In genomic region chr20:21397341-21398108, GRCh38 we compare ENCODE assay signal across 8 cellular contexts. TPM values are rescaled to one million over a fixed set of nuclear protein-coding genes. Genes with fewer than 3 reads are reported as not detected.
DNase-seq lines count a peak whose midpoint lies in the region; ATAC-seq lines count a peak whose summit lies in the region.

NKX2-4 (minus strand) TSS chr20:21397526; CDS start chr20:21397399, 127 bp downstream.

- no peaks in the 10 kb centered on the region for H3K36me3 ChIP-seq in iPS-15b (ENCODE audit: control insufficient read depth, insufficient read depth, low read length)

- peak within 1 kb of the TSS; percentile 54 for H3K4me3 Mint-ChIP-seq in T-helper 2 cell treated with Interferon-gamma antibody and Interleukin-4, amounts not matched to agents 5 μg/mL and 100 μg/mL, for 36 hours
- peak within 1 kb of the TSS; percentile 66 to 72 for H3K4me3 Mint-ChIP-seq in stimulated activated naive CD8-positive, alpha-beta T cell treated with anti-CD3 and anti-CD28 coated beads, Interleukin-15, amount 100 ng/mL, for 72 hours

- H3K27me3 Mint-ChIP-seq in T-helper 2 cell treated with Interferon-gamma antibody and Interleukin-4, amounts not matched to agents 5 μg/mL and 100 μg/mL, for 36 hours (ENCODE audit: low read depth), result peaks cover 77% of the 10 kb centered on the region
- H3K27me3 Mint-ChIP-seq in stimulated activated naive CD8-positive, alpha-beta T cell treated with anti-CD3 and anti-CD28 coated beads, Interleukin-15, amount 100 ng/mL, for 72 hours, result peaks cover 78% of the 10 kb centered on the region

- no peak within 1 kb of the TSS for H3K9ac ChIP-seq in iPS-15b (ENCODE audit: low read depth, low read length)

- no peak for DNase-seq in T-helper 2 cell treated with Interferon-gamma antibody and Interleukin-4, amounts not matched to agents 5 μg/mL and 100 μg/mL, for 36 hours (ENCODE audit: low spot score)
- DNase-seq in T-helper 2 cell (no peak), SKM-1 treated with dmso at 0.1 percent for 144 hours (lab: John Stamatoyannopoulos, UW; ENCODE audit: unreplicated experiment) (peak; percentile 43), G401 (ENCODE audit: low spot score) (no peak)
- DNase-seq in stimulated activated naive CD8-positive, alpha-beta T cell treated with anti-CD3 and anti-CD28 coated beads, Interleukin-15, amount 100 ng/mL, for 72 hours, result no peak
- no peak for DNase-seq in activated CD4-positive, CD25-positive, alpha-beta regulatory T cell (lab: John Stamatoyannopoulos, UW)

- H3K4me1 ChIP-seq in iPS-15b (ENCODE audit: control insufficient read depth, insufficient read depth, low read length), result no peaks in the 10 kb centered on the region

- no peak for ATAC-seq in stimulated activated naive CD8-positive, alpha-beta T cell treated with anti-CD3 and anti-CD28 coated beads, Interleukin-15, amount 100 ng/mL, for 72 hours
- ATAC-seq in GM21717 (IDR thresholded peaks at IDR 0.05; ENCODE audit: unreplicated experiment), result no peak

- H3K4me1 Mint-ChIP-seq in T-helper 2 cell treated with Interferon-gamma antibody and Interleukin-4, amounts not matched to agents 5 μg/mL and 100 μg/mL, for 36 hours (ENCODE audit: low read depth), result peaks cover 13% of the 10 kb centered on the region
- peaks cover 23% of the 10 kb centered on the region for H3K4me1 Mint-ChIP-seq in stimulated activated naive CD8-positive, alpha-beta T cell treated with anti-CD3 and anti-CD28 coated beads, Interleukin-15, amount 100 ng/mL, for 72 hours

- H3K36me3 Mint-ChIP-seq in T-helper 2 cell treated with Interferon-gamma antibody and Interleukin-4, amounts not matched to agents 5 μg/mL and 100 μg/mL, for 36 hours (ENCODE audit: low read depth), result no peaks in the 10 kb centered on the region

- H3K27me3 ChIP-seq in iPS-15b (ENCODE audit: control insufficient read depth, insufficient read depth, low read length), result peaks cover 89% of the 10 kb centered on the region

- in situ Hi-C loops in G401 (cut with HindIII; ENCODE audit: low sequenced_read_pairs), result no loop called here

- H3K4me3 ChIP-seq in iPS-15b (ENCODE audit: low read depth, low read length), result peak within 1 kb of the TSS; percentile 39

- no peaks in the 10 kb centered on the region for H3K9me3 ChIP-seq in iPS-15b (ENCODE audit: control insufficient read depth, insufficient read depth, low read length)

- peak within 1 kb of the TSS; percentile 80 for H3K27ac Mint-ChIP-seq in T-helper 2 cell treated with Interferon-gamma antibody and Interleukin-4, amounts not matched to agents 5 μg/mL and 100 μg/mL, for 36 hours
- H3K27ac Mint-ChIP-seq in stimulated activated naive CD8-positive, alpha-beta T cell treated with anti-CD3 and anti-CD28 coated beads, Interleukin-15, amount 100 ng/mL, for 72 hours, result peak within 1 kb of the TSS in 1 of 2 donors; percentile 60

- no peaks in the 10 kb centered on the region for H3K9me3 Mint-ChIP-seq in T-helper 2 cell treated with Interferon-gamma antibody and Interleukin-4, amounts not matched to agents 5 μg/mL and 100 μg/mL, for 36 hours
- no peaks in the 10 kb centered on the region for H3K9me3 Mint-ChIP-seq in stimulated activated naive CD8-positive, alpha-beta T cell treated with anti-CD3 and anti-CD28 coated beads, Interleukin-15, amount 100 ng/mL, for 72 hours

RNA-seq across cellular contexts. Expression of gene NKX2-4, which starts in this region (rescaled TPM):
- not detected in 2 replicates for total RNA-seq in G401 (2014; rRNA removed; shearing (Covaris generic))
